Comparison of ENCODE assay signal across 28 cellular contexts in genomic region chr3:164521644-164522043, GRCh38.
"Had no signal": no experiment of that assay in that cellular context is flagged by ENCODE, and none has a peak within 500 bp of the region (broad histone marks: within the 10 kb centered on the region; RNA-seq: fewer than 3 reads in every experiment).

No MANE protein-coding gene starts in this region.

- H3K27ac Mint-ChIP-seq: naive thymus-derived CD8-positive, alpha-beta T cell; natural killer cell treated with Interleukin-12 subunit alpha and Interleukin-12 subunit beta and Interleukin-15 and Interleukin-18, amount 100 ng/mL, for 72 hours; nephron progenitor cell; progenitor cell of endocrine pancreas; stimulated activated memory B cell treated with anti-CD40 and anti-IgM and Interleukin-4, amounts not matched to agents 10 μg/mL and 1 μg/mL and 100 μg/mL, for 72 hours; stimulated activated naive CD8-positive, alpha-beta T cell treated with anti-CD3 and anti-CD28 coated beads, Interleukin-15, Interleukin-2, amounts not matched to agents 100 ng/mL and 50 ng/mL, for 24 hours; type B pancreatic cell had no signal

- H3K9me3 Mint-ChIP-seq: nephron progenitor cell, type B pancreatic cell had no signal

- H3K4me1 ChIP-seq: pancreas, psoas muscle, sigmoid colon, suprapubic skin, testis, tibial artery, transverse colon, upper lobe of right lung, uterus had no signal

- DNase-seq: naive B cell; naive thymus-derived CD8-positive, alpha-beta T cell; nephron progenitor cell; nucleus accumbens; pancreas; psoas muscle; right lobe of liver; sigmoid colon; small intestine; stimulated activated CD4-positive, alpha-beta T cell treated with anti-CD3 and anti-CD28 coated beads, Interleukin-15, amount 100 ng/mL, for 24 hours; stimulated activated CD4-positive, alpha-beta T cell treated with anti-CD3 and anti-CD28 coated beads, Interleukin-2, amount 100 ng/mL, for 24 hours; stimulated activated CD4-positive, alpha-beta T cell treated with anti-CD3 and anti-CD28 coated beads, Interleukin-2, amount 100 ng/mL, for 48 hours; stimulated activated CD4-positive, alpha-beta T cell treated with anti-CD3 and anti-CD28 coated beads, Interleukin-4, amount 100 ng/mL, for 24 hours; stimulated activated naive CD4-positive, alpha-beta T cell; substantia nigra; testis; transverse colon; uterus had no signal

- ATAC-seq: naive thymus-derived CD8-positive, alpha-beta T cell; pancreas; psoas muscle; right lobe of liver had no signal

- H3K36me3 Mint-ChIP-seq: naive B cell; naive thymus-derived CD8-positive, alpha-beta T cell; stimulated activated memory B cell treated with anti-CD40 and anti-IgM and Interleukin-4, amounts not matched to agents 10 μg/mL and 1 μg/mL and 100 μg/mL, for 72 hours; type B pancreatic cell had no signal

- H3K27me3 ChIP-seq: neutrophil, pancreas, right lobe of liver, sigmoid colon, suprapubic skin, testis, tibial artery, transverse colon, upper lobe of right lung, uterus had no signal

- H3K27me3 Mint-ChIP-seq: naive B cell; naive thymus-derived CD8-positive, alpha-beta T cell; natural killer cell treated with Interleukin-12 subunit alpha and Interleukin-12 subunit beta and Interleukin-15 and Interleukin-18, amount 100 ng/mL, for 72 hours; progenitor cell of endocrine pancreas; stimulated activated memory B cell treated with anti-CD40 and anti-IgM and Interleukin-4, amounts not matched to agents 10 μg/mL and 1 μg/mL and 100 μg/mL, for 72 hours; stimulated activated naive CD8-positive, alpha-beta T cell treated with anti-CD3 and anti-CD28 coated beads, Interleukin-15, Interleukin-2, amounts not matched to agents 100 ng/mL and 50 ng/mL, for 24 hours; type B pancreatic cell had no signal

- H3K4me3 ChIP-seq: pancreas, psoas muscle, right lobe of liver, sigmoid colon, suprapubic skin, testis, tibial artery, transverse colon, upper lobe of right lung, uterus had no signal

- H3K36me3 ChIP-seq: neutrophil, pancreas, right lobe of liver, sigmoid colon, suprapubic skin, tibial artery, transverse colon, upper lobe of right lung, uterus had no signal

- H3K27ac ChIP-seq: neutrophil, pancreas, psoas muscle, right lobe of liver, sigmoid colon, suprapubic skin, testis, tibial artery, transverse colon, upper lobe of right lung, uterus had no signal

- H3K4me3 Mint-ChIP-seq: naive thymus-derived CD8-positive, alpha-beta T cell; natural killer cell treated with Interleukin-12 subunit alpha and Interleukin-12 subunit beta and Interleukin-15 and Interleukin-18, amount 100 ng/mL, for 72 hours; nephron progenitor cell; neural crest cell; stimulated activated memory B cell treated with anti-CD40 and anti-IgM and Interleukin-4, amounts not matched to agents 10 μg/mL and 1 μg/mL and 100 μg/mL, for 72 hours; stimulated activated naive CD8-positive, alpha-beta T cell treated with anti-CD3 and anti-CD28 coated beads, Interleukin-15, Interleukin-2, amounts not matched to agents 100 ng/mL and 50 ng/mL, for 24 hours; type B pancreatic cell had no signal

- H3K4me1 Mint-ChIP-seq: naive B cell; naive thymus-derived CD8-positive, alpha-beta T cell; nephron progenitor cell; neural crest cell; stimulated activated memory B cell treated with anti-CD40 and anti-IgM and Interleukin-4, amounts not matched to agents 10 μg/mL and 1 μg/mL and 100 μg/mL, for 72 hours had no signal
